ENCODE assay signal across 9 cellular contexts in genomic region chr4:182704903-182705302, GRCh38.
"Had no signal": no experiment of that assay in that cellular context is flagged by ENCODE, and none has a peak within 500 bp of the region (broad histone marks: within the 10 kb centered on the region; RNA-seq: fewer than 3 reads in every experiment).

No MANE protein-coding gene starts in this region.

- ATAC-seq: HCT116, K562 had no signal

- H3K4me3 ChIP-seq: GM23248, HAP-1, K562 had no signal

- DNase-seq: GM23248, GOT3, H7, HFFc6, IMR-90, KG1 had no signal
